ENCODE assay signal across 17 cellular contexts in genomic region chr20:50251992-50252491, GRCh38.
DNase-seq lines count a peak whose midpoint lies in the region; ATAC-seq and TF ChIP-seq lines count a peak whose summit lies in the region.
"Had no signal": no experiment of that assay in that cellular context is flagged by ENCODE, and none has a peak within 500 bp of the region (broad histone marks: within the 10 kb centered on the region; RNA-seq: fewer than 3 reads in every experiment).

No MANE protein-coding gene starts in this region.

- H2BK12ac ChIP-seq in trophoblast cell (ENCODE audit: low read length) = peak overlapping the region; percentile 7

- H4K12ac ChIP-seq in trophoblast cell (ENCODE audit: low read depth, low read length) = no peak overlapping the region

- H4K8ac ChIP-seq in trophoblast cell (ENCODE audit: low read depth, low read length) = no peak overlapping the region

- no peak overlapping the region for H2AFZ ChIP-seq in trophoblast cell (ENCODE audit: insufficient read depth, low read length, poor library complexity)

- H3K23ac ChIP-seq in trophoblast cell (ENCODE audit: low read length) = no peak overlapping the region

- DNase-seq in Calu3 (no peak), MG63 (peak; percentile 69), dedifferentiated amniotic fluid mesenchymal stem cell (ENCODE audit: extremely low spot score) (peak; percentile 54), trophoblast cell (peak; percentile 90 to 91), DMS79 treated with DMSO at 0.1 percent for 48 hours (lab: John Stamatoyannopoulos, UW) (no peak), omental fat pad (ENCODE audit: low spot score) (no peak)
- DNase-seq: activated CD8-positive, alpha-beta T cell treated with anti-CD3 and anti-CD28 coated beads, Interleukin-2, amount 10 ng/mL, durations not matched to agents 7 days and 5 days; activated gamma-delta T cell treated with Interleukin-2 at 50 U/mL for 16 hours; cerebellar nuclear complex; NCI-H1092; NCI-H446; right cardiac atrium; stomach; T-helper 9 cell had no signal

- H3K36me3 ChIP-seq in MG63 = no peaks in the 10 kb centered on the region
- H3K36me3 ChIP-seq in trophoblast cell (ENCODE audit: control insufficient read depth in 1 of 2, insufficient read depth in 2 of 2, low read length in 2 of 2) = no peaks in the 10 kb centered on the region
- H3K36me3 ChIP-seq: stomach had no signal

- no peak overlapping the region for H3K4me3 Mint-ChIP-seq in Calu3 (ENCODE audit: low read depth, unreplicated experiment)
- H3K4me3 Mint-ChIP-seq: activated CD8-positive, alpha-beta T cell treated with anti-CD3 and anti-CD28 coated beads, Interleukin-2, amount 10 ng/mL, durations not matched to agents 7 days and 5 days had no signal

- H3K18ac ChIP-seq in trophoblast cell (ENCODE audit: low read length) = no peak overlapping the region

- peak overlapping the region; percentile 38 for H4K91ac ChIP-seq in trophoblast cell (ENCODE audit: low read depth, low read length)

- H3K79me1 ChIP-seq in trophoblast cell (ENCODE audit: low read length) = peaks cover 36% of the 10 kb centered on the region

- intact Hi-C loops in Calu3 (cut with micrococcal nuclease; ENCODE audit: unreplicated experiment) = no loop called here

- H3K9me3 Mint-ChIP-seq in Calu3 (ENCODE audit: low read depth, unreplicated experiment) = no peaks in the 10 kb centered on the region

- H2BK120ac ChIP-seq in trophoblast cell (ENCODE audit: insufficient read depth, low read length, poor library complexity) = no peak overlapping the region

- no peak overlapping the region for H2AK5ac ChIP-seq in trophoblast cell (ENCODE audit: low read length)

- H3K9ac ChIP-seq in trophoblast cell (ENCODE audit: low read length) = no peak overlapping the region

- no peak overlapping the region for H3K14ac ChIP-seq in trophoblast cell (ENCODE audit: low read length)

- H3K9me3 ChIP-seq in MG63 = no peaks in the 10 kb centered on the region
- no peaks in the 10 kb centered on the region for H3K9me3 ChIP-seq in trophoblast cell (ENCODE audit: insufficient read depth, low read depth, low read length)
- H3K9me3 ChIP-seq: stomach had no signal

- no peaks in the 10 kb centered on the region for H3K27me3 ChIP-seq in MG63
- no peaks in the 10 kb centered on the region for H3K27me3 ChIP-seq in trophoblast cell (ENCODE audit: insufficient read depth, low read length)
- H3K27me3 ChIP-seq: stomach had no signal

- CTCF ChIA-PET in Calu3 (lab: Charles Lee) = no interaction called here

- peak overlapping the region; percentile 13 for H2BK5ac ChIP-seq in trophoblast cell (ENCODE audit: low read depth, low read length, poor library complexity)

- no peak for TF ChIP-seq CTCF in Calu3 (IDR thresholded peaks at IDR 0.05; ENCODE audit: unreplicated experiment)
- no peak for TF ChIP-seq CTCF in omental fat pad (IDR thresholded peaks at IDR 0.05)

- peaks cover 16% of the 10 kb centered on the region for H3K36me3 Mint-ChIP-seq in Calu3 (ENCODE audit: insufficient read depth, unreplicated experiment)

- H3K4me3 ChIP-seq in MG63 = no peak overlapping the region
- H3K4me3 ChIP-seq in trophoblast cell (ENCODE audit: low read depth, low read length) = no peak overlapping the region
- H3K4me3 ChIP-seq: stomach had no signal

- H3K27me3 Mint-ChIP-seq in Calu3 (ENCODE audit: unreplicated experiment) = no peaks in the 10 kb centered on the region

- no TSS peak for BruUV-seq in Calu3 (replicated peaks; lab: Mats Ljungman, UMichigan)

- WGBS in trophoblast cell (ENCODE audit: extremely low coverage, insufficient coverage, insufficient read length) = no CpG with 5 or more reads among the region's 7 CpGs

- H3K4ac ChIP-seq in trophoblast cell (ENCODE audit: low read depth, low read length) = no peak overlapping the region

- H3K27ac ChIP-seq in trophoblast cell (ENCODE audit: low read depth, low read length) = peak overlapping the region; percentile 7
- H3K27ac ChIP-seq: stomach had no signal

- peaks cover 51% of the 10 kb centered on the region for H3K4me1 Mint-ChIP-seq in Calu3 (ENCODE audit: low read depth, unreplicated experiment)

- peaks cover 7% of the 10 kb centered on the region for H3K79me2 ChIP-seq in trophoblast cell (ENCODE audit: control insufficient read depth, insufficient read depth, low read length, poor library complexity)

- H3K27ac Mint-ChIP-seq in Calu3 (ENCODE audit: unreplicated experiment) = peak overlapping the region; percentile 57
- H3K27ac Mint-ChIP-seq: activated CD8-positive, alpha-beta T cell treated with anti-CD3 and anti-CD28 coated beads, Interleukin-2, amount 10 ng/mL, durations not matched to agents 7 days and 5 days had no signal

- no peak for ATAC-seq in GM19023 (IDR thresholded peaks at IDR 0.05; ENCODE audit: unreplicated experiment)
- no peak for ATAC-seq in omental fat pad (ENCODE audit: low FRiP score)
- ATAC-seq: activated CD8-positive, alpha-beta T cell treated with anti-CD3 and anti-CD28 coated beads, Interleukin-2, amount 10 ng/mL, durations not matched to agents 7 days and 5 days; esophagus mucosa; Panc1; right cardiac atrium had no signal

- H3K4me2 ChIP-seq in trophoblast cell (ENCODE audit: low read length) = no peak overlapping the region

- peaks cover 25 to 33% of the 10 kb centered on the region in 2 experiments for H3K4me1 ChIP-seq in trophoblast cell (ENCODE audit: control insufficient read depth in 1 of 2, insufficient read depth in 2 of 2, low read length in 2 of 2)

Comparison
In these comparisons a context has a peak if more than half of its experiments do, and no peak if none do; other contexts are left out.
1. DNase-seq: peak in MG63 (single experiment), dedifferentiated amniotic fluid mesenchymal stem cell (single experiment) and trophoblast cell (2 of 2); none in Calu3 (single experiment), DMS79 treated with DMSO at 0.1 percent for 48 hours (single experiment) and omental fat pad (single experiment).